Comparison of ENCODE assay signal across 11 cellular contexts in genomic region chrX:80648023-80648422, GRCh38.
DNase-seq lines count a peak whose midpoint lies in the region; ATAC-seq and TF ChIP-seq lines count a peak whose summit lies in the region.
"Had no signal": no experiment of that assay in that cellular context is flagged by ENCODE, and none has a peak within 500 bp of the region (broad histone marks: within the 10 kb centered on the region; RNA-seq: fewer than 3 reads in every experiment).

No MANE protein-coding gene starts in this region.

- no peak overlapping the region for H2AFZ ChIP-seq in OCI-LY3 (ENCODE audit: low read depth, low read length)

- H3K9me3 ChIP-seq in OCI-LY3 (ENCODE audit: insufficient read depth, low read length) (no peaks in the 10 kb centered on the region), Peyer's patch (peaks cover 0 to 2% (median 0%) of the 10 kb centered on the region in 4 donors)

- DNase-seq in DMS 273 (lab: John Stamatoyannopoulos, UW; ENCODE audit: unreplicated experiment) (peak; percentile 34), DMS 273 treated with DMSO at 0.1 percent for 48 hours (lab: John Stamatoyannopoulos, UW) (no peak), epithelial cell of esophagus (ENCODE audit: low read depth) (peak; percentile 7), retinal pigment epithelial cell (ENCODE audit: low read depth) (no peak), Peyer's patch (no peak)
- DNase-seq: activated CD4-positive, CD25-positive, alpha-beta regulatory T cell; KG1; naive B cell had no signal

- no peaks in the 10 kb centered on the region for H4K20me1 ChIP-seq in OCI-LY3 (ENCODE audit: insufficient read depth, low read length)

- no peak overlapping the region for H3K4me2 ChIP-seq in OCI-LY3 (ENCODE audit: low read length)

- no peak for TF ChIP-seq POLR2A in Peyer's patch (IDR thresholded peaks at IDR 0.05)

- TF ChIP-seq CTCF in OCI-LY3 (IDR thresholded peaks at IDR 0.05; ENCODE audit: low read depth, low read length) (peak; percentile 66), epithelial cell of esophagus (IDR thresholded peaks at IDR 0.05; ENCODE audit: insufficient read depth, low read depth, low read length, missing control alignments) (peak; percentile 49), retinal pigment epithelial cell (conservative IDR thresholded peaks at IDR 0.05; ENCODE audit: low read depth, low read length) (peak; percentile 50), Peyer's patch (IDR thresholded peaks at IDR 0.05) (no peak)

- no peak overlapping the region for H3K9ac ChIP-seq in OCI-LY3 (ENCODE audit: low read length)

- ATAC-seq in GM21529 (IDR thresholded peaks at IDR 0.05; ENCODE audit: unreplicated experiment) (no peak), HG03457 (IDR thresholded peaks at IDR 0.05; ENCODE audit: unreplicated experiment) (no peak)

- H3K27me3 ChIP-seq in OCI-LY3 (ENCODE audit: low read depth, low read length) (no peaks in the 10 kb centered on the region), Peyer's patch (no peaks in the 10 kb centered on the region)

- H3K4me1 ChIP-seq in OCI-LY3 (ENCODE audit: low read length), result no peaks in the 10 kb centered on the region
- H3K4me1 ChIP-seq in Peyer's patch, result no peaks in the 10 kb centered on the region

- no peaks in the 10 kb centered on the region for H3K79me2 ChIP-seq in OCI-LY3 (ENCODE audit: low read length)

- H3K4me3 ChIP-seq in OCI-LY3 (ENCODE audit: low read length), result no peak overlapping the region
- H3K4me3 ChIP-seq in epithelial cell of esophagus (ENCODE audit: low read length), result no peak overlapping the region
- H3K4me3 ChIP-seq in retinal pigment epithelial cell (ENCODE audit: low read length), result no peak overlapping the region
- H3K4me3 ChIP-seq in Peyer's patch, result no peak overlapping the region

- H3K36me3 ChIP-seq in OCI-LY3 (replicated peaks; ENCODE audit: low read depth, low read length) (no peaks in the 10 kb centered on the region), Peyer's patch (no peaks in the 10 kb centered on the region)

- no peak overlapping the region for H3K27ac ChIP-seq in OCI-LY3 (ENCODE audit: low read length)
- no peak overlapping the region for H3K27ac ChIP-seq in Peyer's patch

Comparison
In these comparisons a context has a peak if more than half of its experiments do, and no peak if none do; other contexts are left out.
1. DNase-seq: peak in DMS 273 (single experiment) and epithelial cell of esophagus (single experiment); none in DMS 273 treated with DMSO at 0.1 percent for 48 hours (single experiment), retinal pigment epithelial cell (single experiment) and Peyer's patch (0 of 3).
2. CTCF ChIP-seq: peak in OCI-LY3 (single experiment), epithelial cell of esophagus (single experiment) and retinal pigment epithelial cell (single experiment); none in Peyer's patch (0 of 6).